In the genomic region with DNA sequence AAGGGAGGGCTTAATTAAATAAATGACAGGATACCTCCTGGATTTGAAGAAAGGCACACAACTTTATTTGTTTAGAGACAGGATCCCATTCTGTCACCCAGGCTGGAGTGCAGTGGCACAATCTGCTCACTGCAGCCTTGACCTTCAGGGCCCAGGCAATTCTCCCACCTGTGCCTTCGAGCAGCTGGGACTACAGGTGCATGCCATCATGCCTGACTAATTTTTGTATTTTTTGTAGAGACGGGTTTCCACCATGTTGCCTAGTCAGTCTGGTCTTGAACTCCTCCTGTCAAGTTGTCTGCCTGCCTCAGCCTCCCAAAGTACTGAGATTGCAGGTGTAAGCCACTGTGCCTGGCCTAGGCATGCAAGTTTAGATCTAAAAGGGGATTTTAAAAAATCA, we compare ENCODE assay signal across 21 cellular contexts.
DNase-seq lines count a peak whose midpoint lies in the region; ATAC-seq, FAIRE-seq and TF ChIP-seq lines count a peak whose summit lies in the region.
"Had no signal": no experiment of that assay in that cellular context is flagged by ENCODE, and none has a peak within 500 bp of the region (broad histone marks: within the 10 kb centered on the region; RNA-seq: fewer than 3 reads in every experiment).

No MANE protein-coding gene starts in this region.

- no peaks in the 10 kb centered on the region for H3K79me1 ChIP-seq in H1 (ENCODE audit: low read depth, low read length)

- no peaks in the 10 kb centered on the region for H3K79me2 ChIP-seq in H1 (ENCODE audit: control insufficient read depth in 1 of 2, insufficient read depth in 2 of 2, low read length in 2 of 2)

- TF ChIP-seq CTCF in H1 (IDR thresholded peaks at IDR 0.05; ENCODE audit: control extremely low read depth in 1 of 3, insufficient read depth in 1 of 3, low read depth in 1 of 3, low read length in 3 of 3) = no peak

- POLR2A ChIA-PET in H1 (lab: Charles Lee; ENCODE audit: partially characterized antibody) = no interaction called here

- DNase-seq in SHP77 treated with DMSO at 0.1 percent for 48 hours (lab: John Stamatoyannopoulos, UW) = peak; percentile 2
- DNase-seq in SHP77 (lab: John Stamatoyannopoulos, UW) = no peak
- peak; percentile 3 for DNase-seq in NCI-H146 treated with DMSO at 0.1 percent for 48 hours (lab: John Stamatoyannopoulos, UW; ENCODE audit: unreplicated experiment)
- no peak for DNase-seq in H1 (ENCODE audit: low read depth in 1 of 2, low spot score in 2 of 2)
- DNase-seq in cerebellar nuclear complex (lab: John Stamatoyannopoulos, UW) = no peak
- DNase-seq: AML-193; Calu3; CD4-positive, alpha-beta T cell; HFFc6; Karpas-422; KBM-7 had no signal

- no peaks in the 10 kb centered on the region for H3K9me3 ChIP-seq in H1 (ENCODE audit: insufficient read depth in 2 of 2, low read depth in 1 of 2, low read length in 1 of 2)
- H3K9me3 ChIP-seq: A549 had no signal

- H4K20me1 ChIP-seq in H1 (replicated peaks in 1 of 2; ENCODE audit: control insufficient read depth in 1 of 2, insufficient read depth in 2 of 2, low read length in 2 of 2) = no peaks in the 10 kb centered on the region

- H3K9ac ChIP-seq in H1 (replicated peaks in 1 of 4; ENCODE audit: extremely low read depth in 1 of 4, low read depth in 3 of 4, low read length in 3 of 4) = no peak overlapping the region

- no peak overlapping the region for H2BK5ac ChIP-seq in H1 (ENCODE audit: low read depth, low read length)

- no peak for TF ChIP-seq RAD21 in H1 (IDR thresholded peaks at IDR 0.05 in 1 of 2, conservative IDR thresholded peaks at IDR 0.05 in 1 of 2; ENCODE audit: low read depth in 2 of 2, low read length in 2 of 2)

- no peak for ATAC-seq in GM19395 (IDR thresholded peaks at IDR 0.05; ENCODE audit: unreplicated experiment)
- no peak for ATAC-seq in GM18867 (IDR thresholded peaks at IDR 0.05; ENCODE audit: unreplicated experiment)
- ATAC-seq: A549, HCT116, HepG2 had no signal

- WGBS in H1 (ENCODE audit: extremely low coverage in 1 of 2, insufficient coverage in 1 of 2, insufficient read length in 1 of 2, insufficient replicate concordance in 2 of 2, low coverage in 1 of 2, low lambda C conversion rate in 2 of 2, missing lambda C conversion rate in 1 of 2), 2 experiments = 87% methylated on average over 2 of the region's 2 CpGs; no CpG with 5 or more reads in 1 of the 2 experiments

- no peak overlapping the region for H3K4me3 ChIP-seq in H1 (ENCODE audit: extremely low read depth in 1 of 4, insufficient read depth in 2 of 4, low read depth in 3 of 4, low read length in 4 of 4)
- H3K4me3 ChIP-seq: A549 had no signal

- H3K4ac ChIP-seq in H1 (replicated peaks; ENCODE audit: insufficient read length, low read depth, low read length) = no peak overlapping the region

- H3K23ac ChIP-seq in H1 (ENCODE audit: insufficient read length) = no peak overlapping the region

- no peak for TF ChIP-seq EP300 in H1 (IDR thresholded peaks at IDR 0.05; ENCODE audit: borderline replicate concordance in 1 of 2, low read depth in 2 of 2, low read length in 2 of 2)

- H2AK5ac ChIP-seq in H1 (ENCODE audit: low read depth, low read length) = no peak overlapping the region

- no peak overlapping the region for H2BK15ac ChIP-seq in H1 (ENCODE audit: low read length)

- 0 out of 2 replicates have a peak overlapping the region, but pooled peaks have one; percentile 40 for H3K18ac ChIP-seq in H1 (ENCODE audit: extremely low read depth, low read length)

- H3K56ac ChIP-seq in H1 (replicated peaks; ENCODE audit: insufficient read length, low read depth, low read length) = no peak overlapping the region

- H2BK120ac ChIP-seq in H1 (replicated peaks; ENCODE audit: low read depth, low read length) = no peak overlapping the region

- H3K36me3 ChIP-seq in H1 (ENCODE audit: control insufficient read depth in 2 of 4, insufficient read depth in 4 of 4, low read length in 3 of 4) = no peaks in the 10 kb centered on the region

- H2BK12ac ChIP-seq in H1 (ENCODE audit: low read depth, low read length) = no peak overlapping the region; the same call in 1 of the 2 replicates

- no peak overlapping the region for H3K4me2 ChIP-seq in H1 (ENCODE audit: insufficient read depth in 1 of 2, low read depth in 2 of 2, low read length in 2 of 2)
- H3K4me2 ChIP-seq: A549 had no signal

- H4K5ac ChIP-seq in H1 (ENCODE audit: insufficient read length, low read depth, low read length) = no peak overlapping the region

- H3K27me3 ChIP-seq in H1 (replicated peaks in 1 of 4; ENCODE audit: control insufficient read depth in 3 of 4, extremely low read depth in 1 of 4, insufficient read depth in 3 of 4, low read length in 3 of 4) = no peaks in the 10 kb centered on the region

- no peak overlapping the region for H3K14ac ChIP-seq in H1 (ENCODE audit: insufficient read length)

- no peak overlapping the region for H2AFZ ChIP-seq in H1 (ENCODE audit: low read length)

- H3K23me2 ChIP-seq in H1 (ENCODE audit: low read depth, low read length) = no peaks in the 10 kb centered on the region

- FAIRE-seq in H1 (lab: Jason Lieb, UNC) = no peak
- FAIRE-seq: A549, G401.6, H54, HepG2, HTR-8/SVneo had no signal

- no peak overlapping the region for H4K91ac ChIP-seq in H1 (replicated peaks; ENCODE audit: insufficient read length, low read length)

- peaks cover 0 to 3% (median 0%) of the 10 kb centered on the region in 4 experiments; a peak in 1 of 7 replicates for H3K4me1 ChIP-seq in H1 (replicated peaks in 1 of 4; ENCODE audit: control insufficient read depth in 3 of 4, insufficient read depth in 4 of 4, low read length in 3 of 4)
- H3K4me1 ChIP-seq: A549 had no signal

- no peak overlapping the region for H3K27ac ChIP-seq in H1 (ENCODE audit: low read depth, low read length)
- H3K27ac ChIP-seq: 22Rv1, A549, C4-2B had no signal

- H4K8ac ChIP-seq in H1 (ENCODE audit: extremely low read depth, insufficient read depth, low read length) = no peak overlapping the region

- H2BK20ac ChIP-seq in H1 (ENCODE audit: low read length) = peak overlapping the region; percentile 38; the same call in 1 of the 2 replicates

- CTCF ChIA-PET in H1 (lab: Charles Lee; ENCODE audit: partially characterized antibody) = interaction anchor here (0.6 kb wide), 1 partner anchor 763 kb away, joined by 3 read pairs; no protein-coding TSS in a partner anchor

- no peak for TF ChIP-seq POLR2A in H1 (IDR thresholded peaks at IDR 0.05; ENCODE audit: control extremely low read depth in 1 of 2, low read depth in 2 of 2, low read length in 2 of 2)

TF ChIP-seq in H1, 55 proteins besides CTCF, POLR2A, EP300 and RAD21:
- TF ChIP-seq CTBP2 (IDR thresholded peaks at IDR 0.05; ENCODE audit: borderline replicate concordance, insufficient read depth, insufficient read length, low read length) = no peak
- TF ChIP-seq KDM5A (IDR thresholded peaks at IDR 0.05; ENCODE audit: low read length) = no peak
- TF ChIP-seq SUZ12 (IDR thresholded peaks at IDR 0.05; ENCODE audit: low read length) = no peak
- TF ChIP-seq GABPA (IDR thresholded peaks at IDR 0.05; ENCODE audit: borderline replicate concordance, insufficient read depth, low read length) = no peak
- no peak for TF ChIP-seq CHD2 (IDR thresholded peaks at IDR 0.05; ENCODE audit: low read length)
- TF ChIP-seq JUN (IDR thresholded peaks at IDR 0.05; ENCODE audit: low read depth, low read length) = no peak
- TF ChIP-seq BACH1 (IDR thresholded peaks at IDR 0.05; ENCODE audit: low read length) = no peak
- no peak for TF ChIP-seq CHD1 (IDR thresholded peaks at IDR 0.05; ENCODE audit: low read depth, low read length)
TF ChIP-seq in H1: peak in this region for 0.

Comparison
In these comparisons a context has a peak if more than half of its experiments do, and no peak if none do; other contexts are left out.
1. DNase-seq: peak in SHP77 treated with DMSO at 0.1 percent for 48 hours (single experiment) and NCI-H146 treated with DMSO at 0.1 percent for 48 hours (single experiment); none in SHP77 (0 of 2), H1 (0 of 2) and cerebellar nuclear complex (0 of 2).